In the genomic region with DNA sequence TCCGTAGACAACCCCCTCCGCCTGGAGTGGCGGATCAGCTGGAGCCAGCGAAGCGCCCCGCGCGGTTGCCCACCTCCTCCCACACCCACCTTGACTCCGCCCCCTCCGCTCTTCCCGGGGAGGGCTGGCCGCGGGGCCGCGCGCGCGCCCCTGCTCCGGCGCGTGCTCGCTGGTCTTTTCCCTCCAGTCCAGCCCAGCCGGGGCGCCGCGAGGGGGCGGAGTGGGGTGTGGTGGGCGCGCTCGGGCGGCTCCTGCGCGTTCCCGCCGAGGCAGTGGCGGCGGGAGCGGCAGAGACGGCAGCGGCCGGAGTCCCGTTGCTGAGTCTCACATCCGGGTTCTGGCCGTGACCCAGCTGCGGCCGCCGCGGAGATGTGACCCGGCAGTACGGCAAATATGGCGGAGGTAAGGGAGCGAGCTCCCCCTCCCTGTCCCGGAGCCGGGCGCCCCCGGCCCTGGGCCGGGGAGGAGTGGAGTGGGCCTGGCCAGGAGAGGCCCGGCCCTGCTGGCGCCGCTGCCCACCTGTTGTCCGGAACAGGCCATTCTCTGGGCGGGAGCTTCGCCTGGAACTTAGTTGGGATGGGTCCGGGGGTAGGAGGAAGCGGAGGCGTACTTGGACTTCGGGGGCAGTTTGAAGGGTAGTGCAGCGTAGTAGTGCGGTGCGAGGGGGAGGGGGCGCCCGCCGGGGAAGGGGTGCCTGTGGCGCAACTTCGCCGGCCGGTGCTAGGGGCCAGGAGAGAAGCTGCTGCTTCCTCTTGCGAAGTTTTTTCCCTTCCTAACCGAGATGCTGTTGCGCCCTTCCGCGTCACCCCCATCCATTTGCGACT, we compare ENCODE assay signal across 8 cellular contexts. TPM values are rescaled to one million over a fixed set of nuclear protein-coding genes. Genes with fewer than 3 reads are reported as not detected.
A peak's percentile ranks its signal among the peaks of the same experiment; 100 is the strongest.
DNase-seq lines count a peak whose midpoint lies in the region; ATAC-seq, FAIRE-seq and TF ChIP-seq lines count a peak whose summit lies in the region.

No MANE protein-coding gene starts in this region.

- H3K4me1 Mint-ChIP-seq in brain = peaks cover 87% of the 10 kb centered on the region

- no peaks in the 10 kb centered on the region for H3K36me3 ChIP-seq in gastrocnemius medialis

- H3K9me3 ChIP-seq in A549 (no peaks in the 10 kb centered on the region), gastrocnemius medialis (no peaks in the 10 kb centered on the region)

- 1% methylated on average over 15 of the region's 83 CpGs for WGBS in A549 (ENCODE audit: missing lambda C conversion rate)

- H3K4me3 ChIP-seq in A549 = peak overlapping the region; percentile 77
- peak overlapping the region; percentile 82 for H3K4me3 ChIP-seq in iPS-11a (ENCODE audit: low read depth, low read length)
- H3K4me3 ChIP-seq in gastrocnemius medialis = peak overlapping the region; percentile 91 to 99 (median 95)

- CTCF ChIA-PET in A549 (lab: Yijun Ruan, JAX) = interaction anchor here (0.6 to 1.0 kb wide), 3 partner anchors 11 to 19 kb away, joined by 3 read pairs; no protein-coding TSS in a partner anchor

- no peaks in the 10 kb centered on the region for H3K27me3 ChIP-seq in gastrocnemius medialis

- H3K36me3 Mint-ChIP-seq in brain = peaks cover 2% of the 10 kb centered on the region

- POLR2A ChIA-PET in A549 (lab: Yijun Ruan, JAX) = interaction anchor here (1.3 to 2.4 kb wide), 4 partner anchors 8 to 123 kb away, joined by 5 to 16 read pairs (median 5); a partner anchor contains a TSS

- peak overlapping the region; percentile 91 to 99 for H3K27ac ChIP-seq in A549
- H3K27ac ChIP-seq in gastrocnemius medialis = peak overlapping the region; percentile 96 to 100 (median 98)

- peaks cover 0 to 2% (median 0%) of the 10 kb centered on the region in 5 experiments for H3K9me3 Mint-ChIP-seq in brain

- TF ChIP-seq CTCF in A549 (IDR thresholded peaks at IDR 0.05) (no peak), brain (conservative IDR thresholded peaks at IDR 0.05) (no peak), gastrocnemius medialis (IDR thresholded peaks at IDR 0.05 in 4 of 5, conservative IDR thresholded peaks at IDR 0.05 in 1 of 5) (peak in 4 of 5 experiments; percentile 3 to 69 (median 38))

- TF ChIP-seq RAD21 in A549 (conservative IDR thresholded peaks at IDR 0.05 in 1 of 2, IDR thresholded peaks at IDR 0.05 in 1 of 2) = no peak

- peak; percentile 8; the same call in 1 of the 2 replicates for TF ChIP-seq POLR2A in A549 (IDR thresholded peaks at IDR 0.05; ENCODE audit: low read length)
- TF ChIP-seq POLR2A in GM18526 (IDR thresholded peaks at IDR 0.05; ENCODE audit: extremely low read depth, insufficient read length) = peak; percentile 61
- peak; percentile 82 to 86 for TF ChIP-seq POLR2A in gastrocnemius medialis (IDR thresholded peaks at IDR 0.05)

- in situ Hi-C loops in gastrocnemius medialis (cut with MboI; ENCODE audit: low sequenced_read_pairs in 4 of 4) = loop anchor here in 2 of 4 donors (10.0 to 25.0 kb wide), 2 partner anchors 125 to 593 kb away; a partner anchor contains a TSS

- TF ChIP-seq EP300 in A549 (IDR thresholded peaks at IDR 0.05) = no peak

- peak overlapping the region; percentile 95 for H3K4me2 ChIP-seq in A549

- peak overlapping the region; percentile 86 to 95 (median 90) for H3K27ac Mint-ChIP-seq in brain

- peak; percentile 79 to 83 for ATAC-seq in A549
- ATAC-seq in HG03060 (IDR thresholded peaks at IDR 0.05; ENCODE audit: low read depth, unreplicated experiment) = peak; percentile 30
- ATAC-seq in gastrocnemius medialis = peak; percentile 75 to 79

- H3K4me1 ChIP-seq in A549 (peaks cover 41% of the 10 kb centered on the region), gastrocnemius medialis (peaks cover 43 to 56% of the 10 kb centered on the region in 2 donors)

- FAIRE-seq in A549 (lab: Jason Lieb, UNC) = no peak

- DNase-seq in A549 (ENCODE audit: low read depth in 1 of 2, low spot score in 1 of 2) (peak; percentile 32 to 93), NCI-H2107 (lab: John Stamatoyannopoulos, UW) (peak; percentile 97), UCSD-AML1 (lab: John Stamatoyannopoulos, UW; ENCODE audit: unreplicated experiment) (peak; percentile 93), gastrocnemius medialis (peak; percentile 88 to 93)

- peaks cover 13% of the 10 kb centered on the region for H3K27me3 Mint-ChIP-seq in brain

- intact Hi-C loops in gastrocnemius medialis (cut with DNase I; ENCODE audit: low total_unique reads) = loop anchor here (2.0 to 10.0 kb wide), 3 partner anchors 123 to 1508 kb away; a partner anchor contains a TSS

- H3K4me3 Mint-ChIP-seq in brain = peak overlapping the region; percentile 87 to 96 (median 87)

TF ChIP-seq in A549, 52 proteins besides CTCF, POLR2A, EP300 and RAD21 (continues in another document):
- no peak for TF ChIP-seq KDM1A (IDR thresholded peaks at IDR 0.05; ENCODE audit: low read depth)
- TF ChIP-seq NFE2L2 (conservative IDR thresholded peaks at IDR 0.05; ENCODE audit: low read length) = no peak
- TF ChIP-seq, protein P1, sequence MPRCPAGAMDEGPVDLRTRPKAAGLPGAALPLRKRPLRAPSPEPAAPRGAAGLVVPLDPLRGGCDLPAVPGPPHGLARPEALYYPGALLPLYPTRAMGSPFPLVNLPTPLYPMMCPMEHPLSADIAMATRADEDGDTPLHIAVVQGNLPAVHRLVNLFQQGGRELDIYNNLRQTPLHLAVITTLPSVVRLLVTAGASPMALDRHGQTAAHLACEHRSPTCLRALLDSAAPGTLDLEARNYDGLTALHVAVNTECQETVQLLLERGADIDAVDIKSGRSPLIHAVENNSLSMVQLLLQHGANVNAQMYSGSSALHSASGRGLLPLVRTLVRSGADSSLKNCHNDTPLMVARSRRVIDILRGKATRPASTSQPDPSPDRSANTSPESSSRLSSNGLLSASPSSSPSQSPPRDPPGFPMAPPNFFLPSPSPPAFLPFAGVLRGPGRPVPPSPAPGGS (IDR thresholded peaks at IDR 0.05) = no peak
- TF ChIP-seq CEBPB (IDR thresholded peaks at IDR 0.05) = no peak
- TF ChIP-seq, protein P2, sequence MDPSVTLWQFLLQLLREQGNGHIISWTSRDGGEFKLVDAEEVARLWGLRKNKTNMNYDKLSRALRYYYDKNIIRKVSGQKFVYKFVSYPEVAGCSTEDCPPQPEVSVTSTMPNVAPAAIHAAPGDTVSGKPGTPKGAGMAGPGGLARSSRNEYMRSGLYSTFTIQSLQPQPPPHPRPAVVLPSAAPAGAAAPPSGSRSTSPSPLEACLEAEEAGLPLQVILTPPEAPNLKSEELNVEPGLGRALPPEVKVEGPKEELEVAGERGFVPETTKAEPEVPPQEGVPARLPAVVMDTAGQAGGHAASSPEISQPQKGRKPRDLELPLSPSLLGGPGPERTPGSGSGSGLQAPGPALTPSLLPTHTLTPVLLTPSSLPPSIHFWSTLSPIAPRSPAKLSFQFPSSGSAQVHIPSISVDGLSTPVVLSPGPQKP (IDR thresholded peaks at IDR 0.05; ENCODE audit: low read depth, low read length) = no peak
- TF ChIP-seq BHLHE40 (IDR thresholded peaks at IDR 0.05; ENCODE audit: low read depth, low read length) = no peak
- TF ChIP-seq SMC3 (IDR thresholded peaks at IDR 0.05) = peak; percentile 9; the same call in 1 of the 3 replicates
- TF ChIP-seq FOXS1 (CRISPR knock-in tag; IDR thresholded peaks at IDR 0.05) = no peak
- TF ChIP-seq ESRRA (IDR thresholded peaks at IDR 0.05; ENCODE audit: borderline replicate concordance, low read length) = no peak
- no peak for TF ChIP-seq ZC3H11A (IDR thresholded peaks at IDR 0.05)
- TF ChIP-seq FOSL2 (IDR thresholded peaks at IDR 0.05) = no peak
- TF ChIP-seq FOSL2 (CRISPR knock-in tag; IDR thresholded peaks at IDR 0.05) = no peak
- 0 out of 2 replicates have a peak, but pooled peaks have one; percentile 39 for TF ChIP-seq HOXB13 (CRISPR knock-in tag; IDR thresholded peaks at IDR 0.05; ENCODE audit: low read depth)
- peak; percentile 46; the same call in 1 of the 2 replicates for TF ChIP-seq PHF8 (IDR thresholded peaks at IDR 0.05; ENCODE audit: borderline replicate concordance, low read depth)
- no peak for TF ChIP-seq HDAC2 (IDR thresholded peaks at IDR 0.05)
- no peak for TF ChIP-seq EHMT2 (IDR thresholded peaks at IDR 0.05; ENCODE audit: low read depth)
- TF ChIP-seq JUN (IDR thresholded peaks at IDR 0.05) = peak; percentile 74 to 86; a peak in 4 of 5 replicates
- no peak for TF ChIP-seq NR3C1 (IDR thresholded peaks at IDR 0.05)
- no peak for TF ChIP-seq RFX5 (IDR thresholded peaks at IDR 0.05)
- TF ChIP-seq RNF2 (IDR thresholded peaks at IDR 0.05; ENCODE audit: borderline replicate concordance, low read depth) = no peak
- TF ChIP-seq KDM5A (IDR thresholded peaks at IDR 0.05) = peak; percentile 8; the same call in 1 of the 2 replicates
- TF ChIP-seq RARB (CRISPR knock-in tag; IDR thresholded peaks at IDR 0.05) = no peak
- no peak for TF ChIP-seq RCOR1 (IDR thresholded peaks at IDR 0.05; ENCODE audit: low read depth, low read length)
- TF ChIP-seq NPAS2 (CRISPR knock-in tag; IDR thresholded peaks at IDR 0.05; ENCODE audit: borderline replicate concordance) = no peak
- TF ChIP-seq CHD2 (IDR thresholded peaks at IDR 0.05; ENCODE audit: low read length, partially characterized antibody) = no peak

RNA-seq across cellular contexts. Expression of a gene that starts 5.4 kb away (rescaled TPM):
- 13.1 and 22.6 TPM in 2 replicates for polyA plus RNA-seq in A549 (2011; rRNA removed)
- 2.5 and 2.8 TPM in 2 replicates for polyA plus RNA-seq in A549 (2012; cell fraction: cytosol; rRNA removed)
- polyA plus RNA-seq in A549 (2012; cell fraction: nucleus; rRNA removed) = 1.4 and 2.4 TPM in 2 replicates
- polyA plus RNA-seq in A549 (2017; fragmentation: RNase III; extraction: RNeasy Plus Mini Kit Qiagen cat#74134 plus additional on column Dnase treatment) = 11.9 to 13.5 TPM (median 12.2 TPM) in 3 replicates
- polyA minus RNA-seq in A549 (2011; rRNA and poly(A)+ RNA removed) = 11.1 and 11.4 TPM in 2 replicates
- 4.9 TPM for polyA plus RNA-seq in brain (ENCODE audit: insufficient read depth, low read depth, low replicate concordance)
- total RNA-seq in gastrocnemius medialis = 10 to 100 TPM; 14.8 to 21.7 (median 15.4) TPM

RNA-seq across cellular contexts. Expression of a gene that starts 5.6 kb away (rescaled TPM):
- 2.2 and 4.7 TPM in 2 replicates for polyA plus RNA-seq in A549 (2011; rRNA removed)
- 0.13 and 0.17 TPM in 2 replicates for polyA plus RNA-seq in A549 (2012; cell fraction: cytosol; rRNA removed)
- 0.12 and 0.24 TPM in 2 replicates for polyA plus RNA-seq in A549 (2012; cell fraction: nucleus; rRNA removed)
- 1.0 to 2.2 TPM (median 1.3 TPM) in 3 replicates for polyA plus RNA-seq in A549 (2017; fragmentation: RNase III; extraction: RNeasy Plus Mini Kit Qiagen cat#74134 plus additional on column Dnase treatment)
- polyA minus RNA-seq in A549 (2011; rRNA and poly(A)+ RNA removed) = 0.62 and 1.3 TPM in 2 replicates
- polyA plus RNA-seq in brain (ENCODE audit: insufficient read depth, low read depth, low replicate concordance) = 2.1 TPM
- under 1 TPM in 3 of 4 donors, not detected in 1; 0.19 to 0.41 (median 0.29) TPM for total RNA-seq in gastrocnemius medialis

Comparison
In these comparisons a context has a peak if more than half of its experiments do, and no peak if none do; other contexts are left out.
1. Peak in every context shown above with its lines: DNase-seq, ATAC-seq, H3K4me3 ChIP-seq and H3K27ac ChIP-seq.
2. ATAC-seq: peak in every context shown above with its lines; median percentile 81 in A549; 77 in gastrocnemius medialis; 30 in HG03060.
3. CTCF ChIP-seq: peak in gastrocnemius medialis (4 of 5); none in A549 (single experiment) and brain (0 of 2).
4. POLR2A ChIP-seq: peak in every context shown above with its lines; median percentile 84 in gastrocnemius medialis; 61 in GM18526; 8 in A549.